In genomic region chr6:44458551-44458950, GRCh38 we compare ENCODE assay signal across 7 cellular contexts.
"Had no signal": no experiment of that assay in that cellular context is flagged by ENCODE, and none has a peak within 500 bp of the region (broad histone marks: within the 10 kb centered on the region; RNA-seq: fewer than 3 reads in every experiment).

No MANE protein-coding gene starts in this region.

- H3K9ac ChIP-seq: GM23248 had no signal

- H3K9me3 ChIP-seq: HAP-1 had no signal

- H3K4me1 ChIP-seq: HAP-1 had no signal

- H3K27ac ChIP-seq: GM23248, HL-60 had no signal

- H2AFZ ChIP-seq: GM23248 had no signal

- H3K36me3 ChIP-seq: HAP-1 had no signal

- DNase-seq: GM23248, GOT3, H7, HFFc6, IMR-90 had no signal

- H3K4me3 ChIP-seq: GM23248, HAP-1 had no signal
